ENCODE assay signal across 28 cellular contexts in the genomic region with DNA sequence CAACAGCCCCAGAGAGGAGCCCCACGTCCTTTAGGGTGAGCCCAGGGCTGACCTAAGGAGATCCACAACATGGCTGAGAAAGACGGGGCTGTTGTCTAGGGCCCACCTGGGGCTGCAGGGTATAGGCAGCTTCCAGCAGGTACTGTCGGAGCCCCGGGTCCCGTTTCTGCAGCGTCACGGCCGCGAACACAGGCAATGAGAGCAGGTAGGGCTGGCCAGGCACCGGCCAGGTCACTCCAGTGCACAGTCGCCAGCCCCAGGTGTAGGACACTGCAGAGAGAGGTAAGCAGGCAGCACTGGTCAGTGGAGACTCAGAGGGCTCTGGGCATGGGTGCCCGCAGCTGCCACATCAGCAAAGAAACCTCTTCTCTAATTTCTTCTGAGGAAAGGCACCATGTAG.
"Had no signal": no experiment of that assay in that cellular context is flagged by ENCODE, and none has a peak within 500 bp of the region (broad histone marks: within the 10 kb centered on the region; RNA-seq: fewer than 3 reads in every experiment).

No MANE protein-coding gene starts in this region.

- H3K4me3 ChIP-seq: colonic mucosa, gastrocnemius medialis, lung, mucosa of descending colon, prostate gland, right atrium auricular region, sigmoid colon, thoracic aorta, tibial nerve, upper lobe of left lung, uterus had no signal

- H3K9me3 ChIP-seq: colonic mucosa, gastrocnemius medialis, mucosa of descending colon, prostate gland, right atrium auricular region, sigmoid colon, thoracic aorta, tibial nerve, upper lobe of left lung, uterus had no signal

- H3K27me3 ChIP-seq: colonic mucosa, gastrocnemius medialis, right atrium auricular region, sigmoid colon, tibial nerve, upper lobe of left lung, uterus had no signal

- DNase-seq: colonic mucosa; effector CD8-positive, alpha-beta T cell; endodermal cell; gastrocnemius medialis; head of caudate nucleus; left ventricle myocardium superior; mucosa of descending colon; naive B cell; sigmoid colon; stimulated activated CD4-positive, alpha-beta T cell treated with anti-CD3 and anti-CD28 coated beads, Interleukin-2, amount 100 ng/mL, for 24 hours; stimulated activated CD4-positive, alpha-beta T cell treated with anti-CD3 and anti-CD28 coated beads, Interleukin-4, amount 100 ng/mL, for 24 hours; upper lobe of left lung; uterus had no signal

- ATAC-seq: esophagus mucosa; gastrocnemius medialis; left ventricle myocardium superior; mucosa of descending colon; stimulated activated memory B cell treated with anti-CD40 and anti-IgM and Interleukin-4, amounts not matched to agents 10 μg/mL and 1 μg/mL and 100 μg/mL, for 72 hours had no signal

- H3K4me3 Mint-ChIP-seq: dendritic cell treated with granulocyte-macrophage colony-stimulating factor and Interleukin-4, amounts not matched to agents 40 ng/mL and 50 ng/mL, for 4 days; endodermal cell; memory B cell; mesothelial cell of epicardium; natural killer cell treated with Interleukin-12 subunit alpha and Interleukin-12 subunit beta and Interleukin-15 and Interleukin-18, amount 100 ng/mL, for 72 hours; neural crest cell; stimulated activated memory B cell treated with anti-CD40 and anti-IgM and Interleukin-4, amounts not matched to agents 10 μg/mL and 1 μg/mL and 100 μg/mL, for 72 hours; stimulated activated naive CD8-positive, alpha-beta T cell treated with anti-CD3 and anti-CD28 coated beads, Interleukin-15, Interleukin-2, amounts not matched to agents 100 ng/mL and 50 ng/mL, for 24 hours had no signal

- H3K27ac ChIP-seq: colonic mucosa, epithelial cell of prostate, gastrocnemius medialis, parathyroid adenoma, prostate gland, right atrium auricular region, sigmoid colon, thoracic aorta, tibial nerve, upper lobe of left lung, uterus had no signal

- H3K9ac ChIP-seq: parathyroid adenoma had no signal

- H2AFZ ChIP-seq: parathyroid adenoma had no signal

- H3K9me3 Mint-ChIP-seq: dendritic cell treated with granulocyte-macrophage colony-stimulating factor and Interleukin-4, amounts not matched to agents 40 ng/mL and 50 ng/mL, for 4 days; endodermal cell; memory B cell; mesothelial cell of epicardium; natural killer cell treated with Interleukin-12 subunit alpha and Interleukin-12 subunit beta and Interleukin-15 and Interleukin-18, amount 100 ng/mL, for 72 hours; neural crest cell; stimulated activated memory B cell treated with anti-CD40 and anti-IgM and Interleukin-4, amounts not matched to agents 10 μg/mL and 1 μg/mL and 100 μg/mL, for 72 hours; stimulated activated naive CD8-positive, alpha-beta T cell treated with anti-CD3 and anti-CD28 coated beads, Interleukin-15, Interleukin-2, amounts not matched to agents 100 ng/mL and 50 ng/mL, for 24 hours had no signal

- H3K4me1 ChIP-seq: colonic mucosa, gastrocnemius medialis, parathyroid adenoma, prostate gland, right atrium auricular region, sigmoid colon, tibial nerve, upper lobe of left lung, uterus had no signal

- H3K36me3 Mint-ChIP-seq: memory B cell; mesothelial cell of epicardium; naive B cell; natural killer cell treated with Interleukin-12 subunit alpha and Interleukin-12 subunit beta and Interleukin-15 and Interleukin-18, amount 100 ng/mL, for 72 hours; stimulated activated memory B cell treated with anti-CD40 and anti-IgM and Interleukin-4, amounts not matched to agents 10 μg/mL and 1 μg/mL and 100 μg/mL, for 72 hours had no signal

- H3K4me1 Mint-ChIP-seq: endodermal cell; memory B cell; mesothelial cell of epicardium; naive B cell; neural crest cell; stimulated activated memory B cell treated with anti-CD40 and anti-IgM and Interleukin-4, amounts not matched to agents 10 μg/mL and 1 μg/mL and 100 μg/mL, for 72 hours had no signal

- H3K36me3 ChIP-seq: colonic mucosa, gastrocnemius medialis, prostate gland, right atrium auricular region, sigmoid colon, thoracic aorta, tibial nerve, upper lobe of left lung, uterus had no signal

- H3K27ac Mint-ChIP-seq: dendritic cell treated with granulocyte-macrophage colony-stimulating factor and Interleukin-4, amounts not matched to agents 40 ng/mL and 50 ng/mL, for 4 days; endodermal cell; memory B cell; mesothelial cell of epicardium; naive B cell; natural killer cell treated with Interleukin-12 subunit alpha and Interleukin-12 subunit beta and Interleukin-15 and Interleukin-18, amount 100 ng/mL, for 72 hours; stimulated activated memory B cell treated with anti-CD40 and anti-IgM and Interleukin-4, amounts not matched to agents 10 μg/mL and 1 μg/mL and 100 μg/mL, for 72 hours; stimulated activated naive CD8-positive, alpha-beta T cell treated with anti-CD3 and anti-CD28 coated beads, Interleukin-15, Interleukin-2, amounts not matched to agents 100 ng/mL and 50 ng/mL, for 24 hours had no signal
